In genomic region chr20:32288225-32288849, GRCh38 we compare ENCODE assay signal across 1 cellular context.
A peak's percentile ranks its signal among the peaks of the same experiment; 100 is the strongest.
TF ChIP-seq lines count a peak whose summit lies in the region.

No MANE protein-coding gene starts in this region.

TF ChIP-seq in HepG2, 621 proteins besides CTCF, POLR2A, EP300 and RAD21 (continued from another document and continues in another):
- TF ChIP-seq ZNF589 (CRISPR knock-in tag; conservative IDR thresholded peaks at IDR 0.05) (no peak), PCBP1 (IDR thresholded peaks at IDR 0.05; ENCODE audit: borderline replicate concordance, low read depth, low read length) (no peak), ZSCAN25 (CRISPR knock-in tag; IDR thresholded peaks at IDR 0.05) (0 out of 2 replicates have a peak, but pooled peaks have one; percentile 22), FOXK1 (CRISPR knock-in tag; IDR thresholded peaks at IDR 0.05; ENCODE audit: borderline replicate concordance, low read depth) (peak; percentile 74; the same call in 1 of the 2 replicates), ELF3 (CRISPR knock-in tag; IDR thresholded peaks at IDR 0.05) (peak; percentile 77), ONECUT2 (CRISPR knock-in tag; IDR thresholded peaks at IDR 0.05) (peak; percentile 59), SIN3A (IDR thresholded peaks at IDR 0.05; ENCODE audit: borderline replicate concordance, low read depth, low read length) (no peak), ZNF883 (CRISPR knock-in tag; IDR thresholded peaks at IDR 0.05; ENCODE audit: not compliant biosample characterization) (no peak), ZMYM4 (CRISPR knock-in tag; IDR thresholded peaks at IDR 0.05) (peak; percentile 68), ZNF597 (CRISPR knock-in tag; IDR thresholded peaks at IDR 0.05) (no peak), ZNF234 (CRISPR knock-in tag; conservative IDR thresholded peaks at IDR 0.05) (no peak), FOXJ3 (CRISPR knock-in tag; IDR thresholded peaks at IDR 0.05; ENCODE audit: borderline replicate concordance) (peak; percentile 67; the same call in 1 of the 2 replicates), KIAA2018 (CRISPR knock-in tag; IDR thresholded peaks at IDR 0.05; ENCODE audit: borderline replicate concordance) (no peak), HHEX (CRISPR knock-in tag; IDR thresholded peaks at IDR 0.05) (no peak), ZNF513 (CRISPR knock-in tag; conservative IDR thresholded peaks at IDR 0.05) (no peak), NR2F1 (CRISPR knock-in tag; IDR thresholded peaks at IDR 0.05) (peak; percentile 54 to 75; a peak in 3 of 4 replicates), ZNF343 (CRISPR knock-in tag; IDR thresholded peaks at IDR 0.05) (no peak), SUZ12 (IDR thresholded peaks at IDR 0.05; ENCODE audit: low read depth, low read length) (no peak), MEIS1 (CRISPR knock-in tag; IDR thresholded peaks at IDR 0.05; ENCODE audit: borderline replicate concordance) (no peak), ZNF331 (CRISPR knock-in tag; IDR thresholded peaks at IDR 0.05) (peak; percentile 46; the same call in 1 of the 2 replicates), ZMYM3 (CRISPR knock-in tag; IDR thresholded peaks at IDR 0.05) (peak; percentile 93), REL (CRISPR knock-in tag; conservative IDR thresholded peaks at IDR 0.05) (no peak), FOXK2 (IDR thresholded peaks at IDR 0.05) (no peak), SNAPC2 (CRISPR knock-in tag; IDR thresholded peaks at IDR 0.05) (no peak), REPIN1 (CRISPR knock-in tag; IDR thresholded peaks at IDR 0.05; ENCODE audit: borderline replicate concordance, low read depth) (no peak), ZNF569 (CRISPR knock-in tag; IDR thresholded peaks at IDR 0.05; ENCODE audit: borderline replicate concordance) (no peak), CBX2 (IDR thresholded peaks at IDR 0.05; ENCODE audit: low read depth, low read length) (no peak), CBX2 (CRISPR knock-in tag; IDR thresholded peaks at IDR 0.05; ENCODE audit: low read depth) (no peak), RXRA (CRISPR knock-in tag; IDR thresholded peaks at IDR 0.05) (peak; percentile 95), ZNF879 (CRISPR knock-in tag; IDR thresholded peaks at IDR 0.05) (no peak), ZNF816 (CRISPR knock-in tag; IDR thresholded peaks at IDR 0.05; ENCODE audit: borderline replicate concordance) (no peak), MTA3 (CRISPR knock-in tag; IDR thresholded peaks at IDR 0.05) (no peak), SP5 (CRISPR knock-in tag; IDR thresholded peaks at IDR 0.05; ENCODE audit: borderline replicate concordance, low read depth) (0 out of 2 replicates have a peak, but pooled peaks have one; percentile 37), NRL (CRISPR knock-in tag; IDR thresholded peaks at IDR 0.05; ENCODE audit: borderline replicate concordance) (no peak), MTA1 (CRISPR knock-in tag; IDR thresholded peaks at IDR 0.05; ENCODE audit: borderline replicate concordance) (no peak), PRPF4 (IDR thresholded peaks at IDR 0.05; ENCODE audit: low read depth, low read length, poor library complexity, severe bottlenecking) (no peak), ZNF792 (CRISPR knock-in tag; IDR thresholded peaks at IDR 0.05) (no peak; the same call in 1 of the 2 replicates), ZNF333 (CRISPR knock-in tag; IDR thresholded peaks at IDR 0.05; ENCODE audit: borderline replicate concordance) (no peak)
- TF ChIP-seq, protein P1, sequence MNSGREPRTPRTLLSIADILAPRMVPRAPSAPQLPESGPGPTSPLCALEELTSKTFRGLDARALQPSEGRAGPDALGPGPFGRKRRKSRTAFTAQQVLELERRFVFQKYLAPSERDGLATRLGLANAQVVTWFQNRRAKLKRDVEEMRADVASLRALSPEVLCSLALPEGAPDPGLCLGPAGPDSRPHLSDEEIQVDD (CRISPR knock-in tag; IDR thresholded peaks at IDR 0.05; ENCODE audit: borderline replicate concordance): no peak
- TF ChIP-seq, protein P2, sequence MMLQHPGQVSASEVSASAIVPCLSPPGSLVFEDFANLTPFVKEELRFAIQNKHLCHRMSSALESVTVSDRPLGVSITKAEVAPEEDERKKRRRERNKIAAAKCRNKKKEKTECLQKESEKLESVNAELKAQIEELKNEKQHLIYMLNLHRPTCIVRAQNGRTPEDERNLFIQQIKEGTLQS (CRISPR knock-in tag; IDR thresholded peaks at IDR 0.05): 0 out of 2 replicates have a peak, but pooled peaks have one; percentile 67
- TF ChIP-seq, protein P3, sequence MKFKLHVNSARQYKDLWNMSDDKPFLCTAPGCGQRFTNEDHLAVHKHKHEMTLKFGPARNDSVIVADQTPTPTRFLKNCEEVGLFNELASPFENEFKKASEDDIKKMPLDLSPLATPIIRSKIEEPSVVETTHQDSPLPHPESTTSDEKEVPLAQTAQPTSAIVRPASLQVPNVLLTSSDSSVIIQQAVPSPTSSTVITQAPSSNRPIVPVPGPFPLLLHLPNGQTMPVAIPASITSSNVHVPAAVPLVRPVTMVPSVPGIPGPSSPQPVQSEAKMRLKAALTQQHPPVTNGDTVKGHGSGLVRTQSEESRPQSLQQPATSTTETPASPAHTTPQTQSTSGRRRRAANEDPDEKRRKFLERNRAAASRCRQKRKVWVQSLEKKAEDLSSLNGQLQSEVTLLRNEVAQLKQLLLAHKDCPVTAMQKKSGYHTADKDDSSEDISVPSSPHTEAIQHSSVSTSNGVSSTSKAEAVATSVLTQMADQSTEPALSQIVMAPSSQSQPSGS (CRISPR knock-in tag; IDR thresholded peaks at IDR 0.05): 0 out of 2 replicates have a peak, but pooled peaks have one; percentile 48
- TF ChIP-seq, protein P4, sequence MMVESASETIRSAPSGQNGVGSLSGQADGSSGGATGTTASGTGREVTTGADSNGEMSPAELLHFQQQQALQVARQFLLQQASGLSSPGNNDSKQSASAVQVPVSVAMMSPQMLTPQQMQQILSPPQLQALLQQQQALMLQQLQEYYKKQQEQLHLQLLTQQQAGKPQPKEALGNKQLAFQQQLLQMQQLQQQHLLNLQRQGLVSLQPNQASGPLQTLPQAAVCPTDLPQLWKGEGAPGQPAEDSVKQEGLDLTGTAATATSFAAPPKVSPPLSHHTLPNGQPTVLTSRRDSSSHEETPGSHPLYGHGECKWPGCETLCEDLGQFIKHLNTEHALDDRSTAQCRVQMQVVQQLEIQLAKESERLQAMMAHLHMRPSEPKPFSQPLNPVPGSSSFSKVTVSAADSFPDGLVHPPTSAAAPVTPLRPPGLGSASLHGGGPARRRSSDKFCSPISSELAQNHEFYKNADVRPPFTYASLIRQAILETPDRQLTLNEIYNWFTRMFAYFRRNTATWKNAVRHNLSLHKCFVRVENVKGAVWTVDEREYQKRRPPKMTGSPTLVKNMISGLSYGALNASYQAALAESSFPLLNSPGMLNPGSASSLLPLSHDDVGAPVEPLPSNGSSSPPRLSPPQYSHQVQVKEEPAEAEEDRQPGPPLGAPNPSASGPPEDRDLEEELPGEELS (CRISPR knock-in tag; IDR thresholded peaks at IDR 0.05): peak; percentile 88
- TF ChIP-seq, protein P5, sequence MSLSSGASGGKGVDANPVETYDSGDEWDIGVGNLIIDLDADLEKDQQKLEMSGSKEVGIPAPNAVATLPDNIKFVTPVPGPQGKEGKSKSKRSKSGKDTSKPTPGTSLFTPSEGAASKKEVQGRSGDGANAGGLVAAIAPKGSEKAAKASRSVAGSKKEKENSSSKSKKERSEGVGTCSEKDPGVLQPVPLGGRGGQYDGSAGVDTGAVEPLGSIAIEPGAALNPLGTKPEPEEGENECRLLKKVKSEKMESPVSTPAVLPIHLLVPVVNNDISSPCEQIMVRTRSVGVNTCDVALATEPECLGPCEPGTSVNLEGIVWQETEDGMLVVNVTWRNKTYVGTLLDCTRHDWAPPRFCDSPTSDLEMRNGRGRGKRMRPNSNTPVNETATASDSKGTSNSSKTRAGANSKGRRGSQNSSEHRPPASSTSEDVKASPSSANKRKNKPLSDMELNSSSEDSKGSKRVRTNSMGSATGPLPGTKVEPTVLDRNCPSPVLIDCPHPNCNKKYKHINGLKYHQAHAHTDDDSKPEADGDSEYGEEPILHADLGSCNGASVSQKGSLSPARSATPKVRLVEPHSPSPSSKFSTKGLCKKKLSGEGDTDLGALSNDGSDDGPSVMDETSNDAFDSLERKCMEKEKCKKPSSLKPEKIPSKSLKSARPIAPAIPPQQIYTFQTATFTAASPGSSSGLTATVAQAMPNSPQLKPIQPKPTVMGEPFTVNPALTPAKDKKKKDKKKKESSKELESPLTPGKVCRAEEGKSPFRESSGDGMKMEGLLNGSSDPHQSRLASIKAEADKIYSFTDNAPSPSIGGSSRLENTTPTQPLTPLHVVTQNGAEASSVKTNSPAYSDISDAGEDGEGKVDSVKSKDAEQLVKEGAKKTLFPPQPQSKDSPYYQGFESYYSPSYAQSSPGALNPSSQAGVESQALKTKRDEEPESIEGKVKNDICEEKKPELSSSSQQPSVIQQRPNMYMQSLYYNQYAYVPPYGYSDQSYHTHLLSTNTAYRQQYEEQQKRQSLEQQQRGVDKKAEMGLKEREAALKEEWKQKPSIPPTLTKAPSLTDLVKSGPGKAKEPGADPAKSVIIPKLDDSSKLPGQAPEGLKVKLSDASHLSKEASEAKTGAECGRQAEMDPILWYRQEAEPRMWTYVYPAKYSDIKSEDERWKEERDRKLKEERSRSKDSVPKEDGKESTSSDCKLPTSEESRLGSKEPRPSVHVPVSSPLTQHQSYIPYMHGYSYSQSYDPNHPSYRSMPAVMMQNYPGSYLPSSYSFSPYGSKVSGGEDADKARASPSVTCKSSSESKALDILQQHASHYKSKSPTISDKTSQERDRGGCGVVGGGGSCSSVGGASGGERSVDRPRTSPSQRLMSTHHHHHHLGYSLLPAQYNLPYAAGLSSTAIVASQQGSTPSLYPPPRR (CRISPR knock-in tag; IDR thresholded peaks at IDR 0.05; ENCODE audit: borderline replicate concordance): peak; percentile 65; the same call in 1 of the 2 replicates
